ENCODE assay signal across 8 cellular contexts in the genomic region with DNA sequence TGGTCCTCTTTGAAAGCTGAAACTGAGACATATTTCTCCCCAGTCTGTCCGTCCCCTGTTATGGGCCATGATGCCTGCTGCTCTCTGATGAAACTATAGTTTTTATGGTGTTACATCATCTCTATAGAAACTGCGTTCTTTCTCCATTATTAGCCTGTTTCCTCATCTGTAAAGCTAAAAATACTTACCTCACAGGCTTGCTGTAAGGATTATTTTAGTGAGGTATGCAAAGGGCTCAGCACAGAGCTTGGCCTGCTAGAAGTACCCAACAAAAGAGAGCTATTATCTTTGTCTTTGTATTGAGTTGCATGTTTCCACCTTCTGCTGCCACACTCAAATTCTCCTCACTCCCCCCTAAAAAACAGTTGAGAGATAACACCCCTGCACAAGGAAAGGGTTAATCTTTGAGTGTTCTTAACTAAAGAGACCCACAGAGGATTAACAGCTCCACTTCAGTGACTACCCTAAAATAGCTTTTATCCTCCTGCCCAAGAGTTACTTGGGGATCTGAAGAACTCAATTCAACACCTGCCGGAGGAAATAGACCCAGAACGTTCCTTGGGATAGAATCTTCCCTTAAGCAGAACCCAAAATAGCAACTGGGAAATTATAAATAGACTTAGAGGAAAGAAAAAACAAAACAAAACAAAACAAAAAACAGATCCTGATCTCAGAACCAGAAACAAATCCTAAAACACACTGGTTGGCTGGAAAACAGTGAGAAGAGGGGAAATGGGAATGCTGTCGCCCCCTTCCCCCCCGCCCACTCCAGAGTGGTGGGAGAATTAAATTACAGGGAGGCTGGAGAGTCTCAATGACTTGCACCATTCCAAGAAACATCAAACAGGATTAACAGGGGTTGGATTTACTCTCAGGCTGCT. TPM values are rescaled to one million over a fixed set of nuclear protein-coding genes. Genes with fewer than 3 reads are reported as not detected.
DNase-seq lines count a peak whose midpoint lies in the region.

No MANE protein-coding gene starts in this region.

- H3K27me3 Mint-ChIP-seq in activated T-cell treated with anti-CD3 and anti-CD28 coated beads, Interleukin-2, amount 50 U/mL, for 24 hours: no peaks in the 10 kb centered on the region
- H3K27me3 Mint-ChIP-seq in activated T-helper 2 cell treated with anti-CD3 and anti-CD28 coated beads, Interferon-gamma antibody, Interleukin-2, Interleukin-4, amounts not matched to agents 10 μg/mL and 5 μg/mL and 100 μg/mL, durations not matched to agents 14 hours and 24 hours and 36 hours (ENCODE audit: low read depth): no peaks in the 10 kb centered on the region
- H3K27me3 Mint-ChIP-seq in immature natural killer cell (ENCODE audit: low read depth in 3 of 3): peaks cover 0 to 5% (median 3%) of the 10 kb centered on the region in 3 donors

- peaks cover 74% of the 10 kb centered on the region for H3K4me1 Mint-ChIP-seq in activated T-cell treated with anti-CD3 and anti-CD28 coated beads, Interleukin-2, amount 50 U/mL, for 24 hours (ENCODE audit: low read depth)
- peaks cover 64% of the 10 kb centered on the region for H3K4me1 Mint-ChIP-seq in activated T-helper 2 cell treated with anti-CD3 and anti-CD28 coated beads, Interferon-gamma antibody, Interleukin-2, Interleukin-4, amounts not matched to agents 10 μg/mL and 5 μg/mL and 100 μg/mL, durations not matched to agents 14 hours and 24 hours and 36 hours (ENCODE audit: low read depth)
- peaks cover 49 to 76% of the 10 kb centered on the region in 2 donors for H3K4me1 Mint-ChIP-seq in immature natural killer cell

- intact Hi-C loops in activated T-helper 2 cell treated with anti-CD3 and anti-CD28 coated beads, Interferon-gamma antibody, Interleukin-2, Interleukin-4, amounts not matched to agents 10 μg/mL and 5 μg/mL and 100 μg/mL, durations not matched to agents 14 hours and 24 hours and 36 hours (cut with micrococcal nuclease): loop anchor here (2.0 to 5.0 kb wide), 2 partner anchors 95 to 277 kb away; no protein-coding TSS in a partner anchor

- peak overlapping the region; percentile 92 for H3K4me3 Mint-ChIP-seq in activated T-cell treated with anti-CD3 and anti-CD28 coated beads, Interleukin-2, amount 50 U/mL, for 24 hours
- H3K4me3 Mint-ChIP-seq in activated T-helper 2 cell treated with anti-CD3 and anti-CD28 coated beads, Interferon-gamma antibody, Interleukin-2, Interleukin-4, amounts not matched to agents 10 μg/mL and 5 μg/mL and 100 μg/mL, durations not matched to agents 14 hours and 24 hours and 36 hours (ENCODE audit: low read depth): peak overlapping the region; percentile 98
- H3K4me3 Mint-ChIP-seq in immature natural killer cell: peak overlapping the region; percentile 84 to 97 (median 94)

- H3K36me3 ChIP-seq in thymus (ENCODE audit: control insufficient read depth, insufficient read depth): peaks cover 27% of the 10 kb centered on the region

- H3K4me1 ChIP-seq in thymus (ENCODE audit: control insufficient read depth, insufficient read depth, low read length): peaks cover 18% of the 10 kb centered on the region

- DNase-seq in activated T-cell treated with anti-CD3 and anti-CD28 coated beads, Interleukin-2, amount 50 U/mL, for 24 hours: no peak
- DNase-seq in activated T-cell treated with anti-CD3 and anti-CD28 coated beads, Interleukin-2, amount 50 U/mL, for 48 hours: no peak
- DNase-seq in activated T-helper 2 cell treated with anti-CD3 and anti-CD28 coated beads, Interferon-gamma antibody, Interleukin-2, Interleukin-4, amounts not matched to agents 10 μg/mL and 5 μg/mL and 100 μg/mL, durations not matched to agents 14 hours and 24 hours and 36 hours (ENCODE audit: low spot score): no peak
- DNase-seq in immature natural killer cell (no peak), glomerular visceral epithelial cell (ENCODE audit: extremely low spot score) (no peak), NCI-H2081 (lab: John Stamatoyannopoulos, UW) (no peak), NCI-H69 (lab: John Stamatoyannopoulos, UW) (no peak)

- no peaks in the 10 kb centered on the region for H3K9me3 ChIP-seq in thymus (ENCODE audit: control insufficient read depth)

- no peak overlapping the region for H3K27ac ChIP-seq in thymus (ENCODE audit: low read depth)

- H3K36me3 Mint-ChIP-seq in activated T-cell treated with anti-CD3 and anti-CD28 coated beads, Interleukin-2, amount 50 U/mL, for 24 hours (ENCODE audit: low read depth): peaks cover 94% of the 10 kb centered on the region
- peaks cover 87% of the 10 kb centered on the region for H3K36me3 Mint-ChIP-seq in activated T-helper 2 cell treated with anti-CD3 and anti-CD28 coated beads, Interferon-gamma antibody, Interleukin-2, Interleukin-4, amounts not matched to agents 10 μg/mL and 5 μg/mL and 100 μg/mL, durations not matched to agents 14 hours and 24 hours and 36 hours (ENCODE audit: low read depth)
- no peaks in the 10 kb centered on the region for H3K36me3 Mint-ChIP-seq in immature natural killer cell

- peak overlapping the region; percentile 96 for H3K27ac Mint-ChIP-seq in activated T-cell treated with anti-CD3 and anti-CD28 coated beads, Interleukin-2, amount 50 U/mL, for 24 hours
- H3K27ac Mint-ChIP-seq in activated T-helper 2 cell treated with anti-CD3 and anti-CD28 coated beads, Interferon-gamma antibody, Interleukin-2, Interleukin-4, amounts not matched to agents 10 μg/mL and 5 μg/mL and 100 μg/mL, durations not matched to agents 14 hours and 24 hours and 36 hours: peak overlapping the region; percentile 91
- H3K27ac Mint-ChIP-seq in immature natural killer cell: peak overlapping the region; percentile 42 to 88 (median 72)

- 91% methylated on average over 6 of the region's 6 CpGs for WGBS in thymus

- peak overlapping the region; percentile 93 for H3K4me3 ChIP-seq in thymus (ENCODE audit: low read length)

- no peaks in the 10 kb centered on the region for H3K9me3 Mint-ChIP-seq in activated T-cell treated with anti-CD3 and anti-CD28 coated beads, Interleukin-2, amount 50 U/mL, for 24 hours
- no peaks in the 10 kb centered on the region for H3K9me3 Mint-ChIP-seq in activated T-helper 2 cell treated with anti-CD3 and anti-CD28 coated beads, Interferon-gamma antibody, Interleukin-2, Interleukin-4, amounts not matched to agents 10 μg/mL and 5 μg/mL and 100 μg/mL, durations not matched to agents 14 hours and 24 hours and 36 hours
- H3K9me3 Mint-ChIP-seq in immature natural killer cell: no peaks in the 10 kb centered on the region

- no peaks in the 10 kb centered on the region for H3K27me3 ChIP-seq in thymus (ENCODE audit: control insufficient read depth, insufficient read depth)

RNA-seq across cellular contexts. Expression of gene PLAGL2, which starts 1.8 kb away (rescaled TPM):
- total RNA-seq in activated T-helper 2 cell treated with anti-CD3 and anti-CD28 coated beads, Interferon-gamma antibody, Interleukin-2, Interleukin-4, amounts not matched to agents 10 μg/mL and 5 μg/mL and 100 μg/mL, durations not matched to agents 14 hours and 24 hours and 36 hours: 125 and 126 TPM in 2 replicates
- polyA plus RNA-seq in immature natural killer cell (1 to 10 TPM; 1.3 to 3.4 (median 1.6) TPM), thymus (5.0 TPM)

RNA-seq across cellular contexts. Expression of gene POFUT1, which starts 1.9 kb away (rescaled TPM):
- total RNA-seq in activated T-helper 2 cell treated with anti-CD3 and anti-CD28 coated beads, Interferon-gamma antibody, Interleukin-2, Interleukin-4, amounts not matched to agents 10 μg/mL and 5 μg/mL and 100 μg/mL, durations not matched to agents 14 hours and 24 hours and 36 hours: 67.4 and 68.8 TPM in 2 replicates
- polyA plus RNA-seq in immature natural killer cell: 10 to 100 TPM in 2 of 3 donors, 1 to 10 TPM in 1; 7.5 to 15.4 (median 10.6) TPM
- polyA plus RNA-seq in thymus: 9.1 TPM
